Comparison of ENCODE assay signal across 1 cellular context in genomic region chr2:64842030-64842429, GRCh38.
TF ChIP-seq lines count a peak whose summit lies in the region.

No MANE protein-coding gene starts in this region.

TF ChIP-seq in GM12878, 131 proteins besides CTCF, POLR2A, EP300 and RAD21 (continued from another document):
- no peak for TF ChIP-seq ATF2 (IDR thresholded peaks at IDR 0.05; ENCODE audit: low read length)
- peak; percentile 83 for TF ChIP-seq YY1 (IDR thresholded peaks at IDR 0.05; ENCODE audit: low read depth, low read length)
